ENCODE assay signal across 26 cellular contexts in the genomic region with DNA sequence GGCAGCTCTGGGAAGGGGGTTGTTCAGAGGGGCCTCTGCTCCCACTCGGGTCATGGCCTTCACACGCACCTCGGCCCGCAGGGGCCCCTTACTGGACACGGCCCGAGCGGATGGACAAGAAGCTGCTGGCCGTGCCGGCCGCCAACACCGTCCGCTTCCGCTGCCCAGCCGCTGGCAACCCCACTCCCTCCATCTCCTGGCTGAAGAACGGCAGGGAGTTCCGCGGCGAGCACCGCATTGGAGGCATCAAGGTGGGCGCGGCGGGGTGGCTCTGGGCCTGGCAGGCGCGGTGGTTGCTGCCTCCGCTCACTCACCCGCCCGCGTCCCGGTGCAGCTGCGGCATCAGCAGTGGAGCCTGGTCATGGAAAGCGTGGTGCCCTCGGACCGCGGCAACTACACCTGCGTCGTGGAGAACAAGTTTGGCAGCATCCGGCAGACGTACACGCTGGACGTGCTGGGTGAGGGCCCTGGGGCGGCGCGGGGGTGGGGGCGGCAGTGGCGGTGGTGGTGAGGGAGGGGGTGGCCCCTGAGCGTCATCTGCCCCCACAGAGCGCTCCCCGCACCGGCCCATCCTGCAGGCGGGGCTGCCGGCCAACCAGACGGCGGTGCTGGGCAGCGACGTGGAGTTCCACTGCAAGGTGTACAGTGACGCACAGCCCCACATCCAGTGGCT.
"Had no signal": no experiment of that assay in that cellular context is flagged by ENCODE, and none has a peak within 500 bp of the region (broad histone marks: within the 10 kb centered on the region; RNA-seq: fewer than 3 reads in every experiment).

No MANE protein-coding gene starts in this region.

- H3K4me3 ChIP-seq: ascending aorta, breast epithelium, cardiac muscle cell, coronary artery, dorsolateral prefrontal cortex had no signal

- H3K27me3 ChIP-seq: cardiac muscle cell had no signal

- DNase-seq: activated CD4-positive, alpha-beta memory T cell treated with anti-CD3 and anti-CD28 coated beads, Interleukin-2, amount 10 ng/mL, durations not matched to agents 7 days and 5 days; activated CD4-positive, alpha-beta T cell treated with anti-CD3 and anti-CD28 coated beads for 36 hours; activated CD4-positive, alpha-beta T cell treated with anti-CD3 and anti-CD28 coated beads, Interleukin-2, amount 10 ng/mL, durations not matched to agents 7 days and 5 days; activated CD4-positive, alpha-beta T cell treated with anti-CD3 and anti-CD28 coated beads, Interleukin-2, amount 50 U/mL, for 4 hours; activated CD4-positive, CD25-positive, alpha-beta regulatory T cell; activated CD4-positive, CD25-positive, alpha-beta regulatory T cell treated with anti-CD3 and anti-CD28 coated beads, Interleukin-2, amount 50 U/mL, for 72 hours; activated CD8-positive, alpha-beta memory T cell treated with anti-CD3 and anti-CD28 coated beads, Interleukin-2, amount 50 U/mL, for 48 hours; activated gamma-delta T cell; activated naive CD4-positive, alpha-beta T cell; activated naive CD4-positive, alpha-beta T cell treated with anti-CD3 and anti-CD28 coated beads, Interleukin-2, amount 10 ng/mL, durations not matched to agents 7 days and 5 days; activated naive CD8-positive, alpha-beta T cell treated with anti-CD3 and anti-CD28 coated beads, Interleukin-2, amount 10 ng/mL, durations not matched to agents 7 days and 5 days; activated T-cell treated with anti-CD3 and anti-CD28 coated beads for 4 hours; activated T-cell treated with anti-CD3 and anti-CD28 coated beads, Interleukin-2, amount 50 U/mL, for 24 hours; activated T-cell treated with anti-CD3 and anti-CD28 coated beads, Interleukin-2, amount 50 U/mL, for 72 hours; central memory CD4-positive, alpha-beta T cell; cerebellar nuclear complex; dorsolateral prefrontal cortex; effector memory CD4-positive, alpha-beta T cell; endodermal cell; head of caudate nucleus; T-helper 2 cell had no signal

- ATAC-seq: activated CD4-positive, alpha-beta T cell treated with anti-CD3 and anti-CD28 coated beads for 36 hours; activated naive CD4-positive, alpha-beta T cell treated with anti-CD3 and anti-CD28 coated beads, Interleukin-2, amount 50 U/mL, for 72 hours; activated T-cell treated with anti-CD3 and anti-CD28 coated beads, Interleukin-2, amount 50 U/mL, for 72 hours had no signal

- H3K27ac ChIP-seq: ascending aorta, breast epithelium, cardiac muscle cell, coronary artery had no signal

- H3K36me3 ChIP-seq: ascending aorta, breast epithelium had no signal

- H3K9me3 ChIP-seq: ascending aorta, breast epithelium had no signal

- H3K4me1 ChIP-seq: ascending aorta, breast epithelium had no signal
